Comparison of ENCODE assay signal across 13 cellular contexts in the genomic region with DNA sequence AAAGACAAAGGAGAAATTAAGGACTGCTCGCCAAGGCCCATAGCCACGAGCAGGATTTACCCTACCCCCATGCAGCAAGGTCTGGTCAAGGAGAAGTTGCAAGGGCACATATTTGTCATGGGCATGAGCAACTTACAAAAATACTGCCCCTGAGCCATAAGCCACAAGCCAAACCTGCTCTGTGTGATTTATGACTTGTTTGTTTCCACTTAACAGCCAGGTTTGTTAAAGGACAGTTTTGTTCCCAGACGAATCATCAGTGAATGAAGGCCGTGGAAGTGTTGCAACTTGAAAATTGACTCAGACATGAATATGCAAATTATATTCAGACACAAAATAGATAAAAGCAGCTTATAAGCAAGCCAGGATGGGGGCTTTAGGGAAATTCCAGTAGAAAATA. TPM values are rescaled to one million over a fixed set of nuclear protein-coding genes. Genes with fewer than 3 reads are reported as not detected.
A peak's percentile ranks its signal among the peaks of the same experiment; 100 is the strongest.
DNase-seq lines count a peak whose midpoint lies in the region; ATAC-seq and TF ChIP-seq lines count a peak whose summit lies in the region.
"Had no signal": no experiment of that assay in that cellular context is flagged by ENCODE, and none has a peak within 500 bp of the region (broad histone marks: within the 10 kb centered on the region; RNA-seq: fewer than 3 reads in every experiment).

No MANE protein-coding gene starts in this region.

- H3K27me3 ChIP-seq in SK-N-SH (ENCODE audit: insufficient read depth), result no peaks in the 10 kb centered on the region

- H3K9me3 ChIP-seq in SK-N-SH, result no peaks in the 10 kb centered on the region

- 33% methylated on average over 4 of the region's 4 CpGs for WGBS in SK-N-SH (ENCODE audit: low lambda C conversion rate)

- H3K27me3 Mint-ChIP-seq in HFFc6 (ENCODE audit: insufficient read depth) (no peaks in the 10 kb centered on the region; the same call in 1 of the 2 replicates), Calu3 (ENCODE audit: unreplicated experiment) (peaks cover 19% of the 10 kb centered on the region)

- H3K4me3 Mint-ChIP-seq in HFFc6 (peak overlapping the region; percentile 2; the same call in 1 of the 2 replicates), Calu3 (ENCODE audit: low read depth, unreplicated experiment) (no peak overlapping the region)
- H3K4me3 Mint-ChIP-seq: effector memory CD8-positive, alpha-beta T cell had no signal

- H3K4me1 Mint-ChIP-seq in HFFc6 (ENCODE audit: low read depth), result peaks cover 94% of the 10 kb centered on the region
- no peaks in the 10 kb centered on the region for H3K4me1 Mint-ChIP-seq in Calu3 (ENCODE audit: low read depth, unreplicated experiment)

- BruUV-seq in Calu3 (replicated peaks; lab: Mats Ljungman, UMichigan), result no TSS peak

- no peak overlapping the region for H3K4me2 ChIP-seq in SK-N-SH

- H2AFZ ChIP-seq in SK-N-SH (ENCODE audit: low read depth), result peak overlapping the region; percentile 19; the same call in 1 of the 2 replicates

- peak in 1 of 2 experiments; percentile 12; a peak in 1 of 4 replicates for TF ChIP-seq EP300 in SK-N-SH (IDR thresholded peaks at IDR 0.05; ENCODE audit: borderline replicate concordance in 1 of 2, low read depth in 1 of 2, low read length in 1 of 2)

- intact Hi-C loops in Calu3 (cut with micrococcal nuclease; ENCODE audit: unreplicated experiment), result no loop called here

- in situ Hi-C loops in Caki2 (cut with HindIII; ENCODE audit: low pct_unique_long_range_greater_than_20kb, low sequenced_read_pairs), result no loop called here

- H3K9me2 ChIP-seq in SK-N-SH, result no peaks in the 10 kb centered on the region

- no peak for TF ChIP-seq RAD21 in SK-N-SH (IDR thresholded peaks at IDR 0.05; ENCODE audit: low read length)

- no peaks in the 10 kb centered on the region for H4K20me1 ChIP-seq in SK-N-SH (ENCODE audit: insufficient read depth)

- peak overlapping the region; percentile 39 to 54; a peak in 3 of 4 replicates for H3K27ac ChIP-seq in SK-N-SH (ENCODE audit: low read depth in 2 of 2, low read length in 1 of 2)

- H3K36me3 Mint-ChIP-seq in HFFc6 (ENCODE audit: low read depth) (peaks cover 25% of the 10 kb centered on the region), Calu3 (ENCODE audit: insufficient read depth, unreplicated experiment) (no peaks in the 10 kb centered on the region)

- peaks cover 0 to 3% of the 10 kb centered on the region in 2 experiments for H3K36me3 ChIP-seq in SK-N-SH (replicated peaks in 1 of 2; ENCODE audit: control insufficient read depth in 1 of 2, insufficient read depth in 2 of 2, low read length in 1 of 2)

- H3K4me1 ChIP-seq in SK-N-SH (ENCODE audit: control insufficient read depth in 1 of 2, insufficient read depth in 2 of 2, low read depth in 1 of 2, low read length in 1 of 2), result peaks cover 0 to 57% of the 10 kb centered on the region in 2 experiments

- H3K9me3 Mint-ChIP-seq in HFFc6 (peaks cover 4% of the 10 kb centered on the region; the same call in 1 of the 2 replicates), Calu3 (ENCODE audit: low read depth, unreplicated experiment) (no peaks in the 10 kb centered on the region)

- no peak overlapping the region for H3K4me3 ChIP-seq in SK-N-SH (ENCODE audit: low read depth in 2 of 2, low read length in 1 of 2)

- CTCF ChIA-PET in SK-N-SH (lab: Yijun Ruan, JAX) (interaction anchor here (1.9 kb wide), 1 partner anchor 17 kb away, joined by 7 read pairs; no protein-coding TSS in a partner anchor), Calu3 (lab: Charles Lee) (interaction anchor here (1.0 kb wide), 1 partner anchor 45 kb away, joined by 3 read pairs; no protein-coding TSS in a partner anchor)

- peaks cover 72% of the 10 kb centered on the region for H3F3A ChIP-seq in SK-N-SH (replicated peaks; ENCODE audit: insufficient read depth)

- POLR2A ChIA-PET in SK-N-SH (lab: Yijun Ruan, JAX), result no interaction called here

- DNase-seq in Caki2 (ENCODE audit: low read depth), result peak; percentile 90
- peak; percentile 93 for DNase-seq in HFFc6
- DNase-seq in SK-N-SH, result no peak
- DNase-seq in islet precursor cell, result peak; percentile 88
- no peak for DNase-seq in NCI-H524 treated with DMSO at 0.1 percent for 48 hours (lab: John Stamatoyannopoulos, UW)
- DNase-seq in Calu3, result no peak
- no peak for DNase-seq in hippocampal formation (lab: John Stamatoyannopoulos, UW)
- DNase-seq: activated gamma-delta T cell; DMS79; effector memory CD8-positive, alpha-beta T cell; left cardiac atrium; posterior cingulate gyrus had no signal

- peak overlapping the region; percentile 35; the same call in 1 of the 2 replicates for H3K9ac ChIP-seq in SK-N-SH

- TF ChIP-seq CTCF in HFFc6 (IDR thresholded peaks at IDR 0.05), result no peak
- no peak for TF ChIP-seq CTCF in SK-N-SH (IDR thresholded peaks at IDR 0.05)
- TF ChIP-seq CTCF in Calu3 (IDR thresholded peaks at IDR 0.05; ENCODE audit: unreplicated experiment), result no peak

- H3K27ac Mint-ChIP-seq in HFFc6 (peak overlapping the region; percentile 78), Calu3 (ENCODE audit: unreplicated experiment) (no peak overlapping the region)
- H3K27ac Mint-ChIP-seq: effector memory CD8-positive, alpha-beta T cell had no signal

- ATAC-seq in HG03432 (IDR thresholded peaks at IDR 0.05; ENCODE audit: unreplicated experiment), result no peak
- ATAC-seq: effector memory CD8-positive, alpha-beta T cell; left cardiac atrium had no signal

- H3K79me2 ChIP-seq in SK-N-SH (ENCODE audit: insufficient read depth), result peaks cover 61% of the 10 kb centered on the region

TF ChIP-seq in SK-N-SH, 30 proteins besides CTCF, POLR2A, EP300 and RAD21:
- TF ChIP-seq JUND (IDR thresholded peaks at IDR 0.05), result 0 out of 2 replicates have a peak, but pooled peaks have one; percentile 23
- TF ChIP-seq, protein P1, sequence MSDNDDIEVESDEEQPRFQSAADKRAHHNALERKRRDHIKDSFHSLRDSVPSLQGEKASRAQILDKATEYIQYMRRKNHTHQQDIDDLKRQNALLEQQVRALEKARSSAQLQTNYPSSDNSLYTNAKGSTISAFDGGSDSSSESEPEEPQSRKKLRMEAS (IDR thresholded peaks at IDR 0.05; ENCODE audit: low read depth), result no peak
- TF ChIP-seq, protein P2, sequence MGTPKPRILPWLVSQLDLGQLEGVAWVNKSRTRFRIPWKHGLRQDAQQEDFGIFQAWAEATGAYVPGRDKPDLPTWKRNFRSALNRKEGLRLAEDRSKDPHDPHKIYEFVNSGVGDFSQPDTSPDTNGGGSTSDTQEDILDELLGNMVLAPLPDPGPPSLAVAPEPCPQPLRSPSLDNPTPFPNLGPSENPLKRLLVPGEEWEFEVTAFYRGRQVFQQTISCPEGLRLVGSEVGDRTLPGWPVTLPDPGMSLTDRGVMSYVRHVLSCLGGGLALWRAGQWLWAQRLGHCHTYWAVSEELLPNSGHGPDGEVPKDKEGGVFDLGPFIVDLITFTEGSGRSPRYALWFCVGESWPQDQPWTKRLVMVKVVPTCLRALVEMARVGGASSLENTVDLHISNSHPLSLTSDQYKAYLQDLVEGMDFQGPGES (IDR thresholded peaks at IDR 0.05; ENCODE audit: low read depth, low read length), result no peak
- peak; percentile 76 for TF ChIP-seq PBX3 (IDR thresholded peaks at IDR 0.05)
- no peak for TF ChIP-seq SMC3 (IDR thresholded peaks at IDR 0.05; ENCODE audit: low read depth, low read length)
- no peak for TF ChIP-seq GABPA (IDR thresholded peaks at IDR 0.05; ENCODE audit: low read depth)
- TF ChIP-seq TCF12 (IDR thresholded peaks at IDR 0.05), result peak; percentile 33; the same call in 1 of the 2 replicates
- TF ChIP-seq CHD2 (IDR thresholded peaks at IDR 0.05; ENCODE audit: low read length, partially characterized antibody), result no peak
- TF ChIP-seq FOSL2 (IDR thresholded peaks at IDR 0.05; ENCODE audit: borderline replicate concordance, low read depth), result peak; percentile 25; the same call in 1 of the 2 replicates
- no peak for TF ChIP-seq SIN3A (IDR thresholded peaks at IDR 0.05; ENCODE audit: borderline replicate concordance, low read depth, low read length)

RNA-seq across cellular contexts. Expression of gene EVA1A, which starts 31.3 kb away (rescaled TPM):
- total RNA-seq in Caki2 (2014; rRNA removed; shearing (Covaris generic); ENCODE audit: low replicate concordance), result 281 and 383 TPM in 2 replicates
- total RNA-seq in HFFc6 (2021; fragmentation: NEBNext Ultra II Directional; extraction: Animal tissue kit (Norgen Biotek cat#: 25700)), result 10 to 100 TPM; 61.7 to 75.2 (median 68.8) TPM
- 79.0 and 93.0 TPM in 2 replicates for polyA plus RNA-seq in SK-N-SH (2012; rRNA removed)
- 54.3 and 67.8 TPM in 2 replicates for polyA plus RNA-seq in SK-N-SH (2012; cell fraction: cytosol; rRNA removed)
- 76.0 and 133 TPM in 2 replicates for polyA plus RNA-seq in SK-N-SH (2012; cell fraction: nucleus; rRNA removed)
- 0.42 TPM in 1 of 2 replicates, not detected in the other for total RNA-seq in Calu3 (2022)

RNA-seq across cellular contexts. Expression of gene MRPL19, which starts 54.6 kb away (rescaled TPM):
- total RNA-seq in Caki2 (2014; rRNA removed; shearing (Covaris generic); ENCODE audit: low replicate concordance), result 71.3 and 125 TPM in 2 replicates
- total RNA-seq in HFFc6 (2021; fragmentation: NEBNext Ultra II Directional; extraction: Animal tissue kit (Norgen Biotek cat#: 25700)), result 10 to 100 TPM; 61.0 to 66.1 (median 63.1) TPM
- polyA plus RNA-seq in SK-N-SH (2012; rRNA removed), result 15.4 and 18.5 TPM in 2 replicates
- 24.7 and 39.6 TPM in 2 replicates for polyA plus RNA-seq in SK-N-SH (2012; cell fraction: cytosol; rRNA removed)
- 8.2 and 8.3 TPM in 2 replicates for polyA plus RNA-seq in SK-N-SH (2012; cell fraction: nucleus; rRNA removed)
- 51.0 and 53.3 TPM in 2 replicates for total RNA-seq in Calu3 (2022)

Comparison
In these comparisons a context has a peak if more than half of its experiments do, and no peak if none do; other contexts are left out.
1. DNase-seq: peak in Caki2 (single experiment), HFFc6 (single experiment) and islet precursor cell (single experiment); none in SK-N-SH (single experiment), NCI-H524 treated with DMSO at 0.1 percent for 48 hours (single experiment), Calu3 (single experiment) and hippocampal formation (0 of 2).
2. RNA of gene EVA1A, which starts 31.3 kb away (total RNA-seq): 281 to 383 TPM in Caki2 and 61.7 to 75.2 TPM in HFFc6; 0.42 TPM in Calu3; every median in the first group is over 10 times any median in the second.